25 cellular contexts compared by ENCODE assay signal in genomic region chr6:31533455-31533841, GRCh38. TPM values are rescaled to one million over a fixed set of nuclear protein-coding genes. Genes with fewer than 3 reads are reported as not detected.
A peak's percentile ranks its signal among the peaks of the same experiment; 100 is the strongest.
DNase-seq lines count a peak whose midpoint lies in the region; ATAC-seq and TF ChIP-seq lines count a peak whose summit lies in the region.
"Had no signal": no experiment of that assay in that cellular context is flagged by ENCODE, and none has a peak within 500 bp of the region (broad histone marks: within the 10 kb centered on the region; RNA-seq: fewer than 3 reads in every experiment).

No MANE protein-coding gene starts in this region.

- DNase-seq in left ventricle myocardium inferior = no peak
- no peak for DNase-seq in cardiac septum (ENCODE audit: low spot score)
- no peak for DNase-seq in SK-N-MC (ENCODE audit: low read depth, low spot score)
- no peak for DNase-seq in spleen
- DNase-seq in GM19238 (ENCODE audit: insufficient read length, low spot score) = no peak
- DNase-seq: activated B cell treated with CpG ODN at 0.5 μM for 24 hours; activated effector memory CD4-positive, alpha-beta T cell treated with Interleukin-2 at 50 U/mL for 16 hours; aorta; CD4-positive, CD25-positive, alpha-beta regulatory T cell; erythroblast; foreskin melanocyte; GDM1; hypothalamus; MM.1S; NCI-H1436 treated with DMSO at 0.1 percent for 48 hours; NCI-H524; upper lobe of right lung had no signal

- H3K27me3 ChIP-seq in left ventricle myocardium inferior (ENCODE audit: low read depth) (no peaks in the 10 kb centered on the region), spleen (replicated peaks in 1 of 7) (no peaks in the 10 kb centered on the region)
- H3K27me3 ChIP-seq: upper lobe of right lung had no signal

- peaks cover 53% of the 10 kb centered on the region for H3K4me1 ChIP-seq in left ventricle myocardium inferior
- peaks cover 4 to 63% (median 35%) of the 10 kb centered on the region in 6 donors for H3K4me1 ChIP-seq in spleen

- H3K27ac ChIP-seq in left ventricle myocardium inferior (replicated peaks) (peak overlapping the region; percentile 58), SK-N-MC (peak overlapping the region; percentile 55), spleen (peak overlapping the region in 5 of 8 donors; percentile 20 to 51 (median 43))
- H3K27ac ChIP-seq: upper lobe of right lung had no signal

- WGBS in spleen, 5 donors = 63 to 89% (median 68%) methylated on average over 1 of the region's 1 CpG

- H3K4me3 ChIP-seq in left ventricle myocardium inferior (no peak overlapping the region), SK-N-MC (no peak overlapping the region), spleen (no peak overlapping the region)
- H3K4me3 ChIP-seq: upper lobe of right lung had no signal

- no peak for TF ChIP-seq POLR2A in spleen (IDR thresholded peaks at IDR 0.05)

- no peak for ATAC-seq in GM21576 (IDR thresholded peaks at IDR 0.05; ENCODE audit: unreplicated experiment)
- ATAC-seq: upper lobe of right lung had no signal

- H3K9me3 ChIP-seq in left ventricle myocardium inferior (replicated peaks) (no peaks in the 10 kb centered on the region), SK-N-MC (ENCODE audit: low read depth, low read length) (no peaks in the 10 kb centered on the region), spleen (no peaks in the 10 kb centered on the region)
- H3K9me3 ChIP-seq: upper lobe of right lung had no signal

- TF ChIP-seq CTCF in left ventricle myocardium inferior (IDR thresholded peaks at IDR 0.05; ENCODE audit: borderline replicate concordance) (no peak), spleen (IDR thresholded peaks at IDR 0.05 in 8 of 11, conservative IDR thresholded peaks at IDR 0.05 in 3 of 11) (no peak)

- no peak overlapping the region for H3K9ac ChIP-seq in SK-N-MC (ENCODE audit: insufficient read length)

- peaks cover 91% of the 10 kb centered on the region for H3K36me3 ChIP-seq in left ventricle myocardium inferior
- peaks cover 91% of the 10 kb centered on the region for H3K36me3 ChIP-seq in SK-N-MC (ENCODE audit: insufficient read depth, low read length)
- peaks cover 20 to 100% (median 91%) of the 10 kb centered on the region in 6 donors for H3K36me3 ChIP-seq in spleen

- intact Hi-C loops in left ventricle myocardium inferior (cut with micrococcal nuclease) (no loop called here), cardiac septum (cut with DNase I) (no loop called here), spleen (cut with DNase I; ENCODE audit: low total_unique reads) (no loop called here)

RNA-seq across cellular contexts. Expression of gene MCCD1, which starts 4.7 kb away (rescaled TPM):
- not detected for total RNA-seq in left ventricle myocardium inferior
- not detected for total RNA-seq in cardiac septum
- not detected for total RNA-seq in spleen
- polyA plus RNA-seq in spleen = not detected
- total RNA-seq: activated B cell treated with CpG ODN at 0.5 μM for 24 hours; activated CD8-positive, alpha-beta memory T cell treated with anti-CD3 and anti-CD28 coated beads for 36 hours; aorta; CD4-positive, CD25-positive, alpha-beta regulatory T cell; cerebellum; lung microvascular endothelial cell; omental fat pad; SK-MEL-5; upper lobe of right lung had no signal
- polyA plus RNA-seq: aorta; CD4-positive, CD25-positive, alpha-beta regulatory T cell; IgD-negative memory B cell; keratinocyte had no signal

RNA-seq across cellular contexts. Expression of gene DDX39B, which starts 8.4 kb away (rescaled TPM):
- total RNA-seq in left ventricle myocardium inferior (179 TPM), cardiac septum (201 TPM), spleen (100 to 1,000 TPM; 291 to 417 (median 354) TPM)
- 100 to 1,000 TPM; 316 to 768 (median 493) TPM for polyA plus RNA-seq in spleen

RNA-seq across cellular contexts. Expression of gene ATP6V1G2, which starts 13.0 kb away (rescaled TPM):
- total RNA-seq in left ventricle myocardium inferior = 1.6 TPM
- total RNA-seq in cardiac septum = 2.6 TPM
- total RNA-seq in spleen = 1 to 10 TPM; 2.0 to 3.7 (median 2.7) TPM
- 1 to 10 TPM; 1.9 to 2.7 (median 2.2) TPM for polyA plus RNA-seq in spleen

RNA-seq across cellular contexts. Expression of gene NFKBIL1, which starts 14.0 kb away (rescaled TPM):
- total RNA-seq in left ventricle myocardium inferior (11.5 TPM), cardiac septum (9.5 TPM), spleen (10 to 100 TPM; 11.0 to 36.3 (median 19.4) TPM)
- 10 to 100 TPM; 16.9 to 24.2 (median 19.3) TPM for polyA plus RNA-seq in spleen

RNA-seq across cellular contexts. Expression of gene MICB, which starts 35.5 kb away (rescaled TPM):
- total RNA-seq in left ventricle myocardium inferior (1.1 TPM), cardiac septum (1.9 TPM), spleen (10 to 100 TPM; 13.8 to 21.4 (median 15.0) TPM)
- 1 to 10 TPM; 6.9 to 8.3 (median 6.9) TPM for polyA plus RNA-seq in spleen
